Comparison of ENCODE assay signal across 29 cellular contexts in the genomic region with DNA sequence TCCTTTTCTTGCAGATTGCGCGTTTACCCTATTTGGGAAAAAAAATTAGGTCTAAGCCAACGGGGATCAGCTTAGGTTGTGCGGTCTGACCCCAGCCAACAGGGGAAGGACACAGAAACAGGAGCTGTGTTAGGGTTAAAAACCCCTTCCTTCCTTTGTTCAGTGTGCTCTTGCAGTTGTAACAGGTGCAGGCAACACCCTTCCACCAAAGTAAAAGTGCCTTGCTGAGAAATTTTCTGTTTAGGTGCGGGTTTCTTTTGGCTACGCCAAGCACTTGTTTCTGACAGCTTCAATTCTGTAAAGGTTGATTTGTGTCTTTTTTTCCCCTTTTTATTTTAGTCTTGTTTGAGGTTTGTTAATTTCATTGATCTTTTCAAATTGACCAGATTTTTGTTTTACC.
"Had no signal": no experiment of that assay in that cellular context is flagged by ENCODE, and none has a peak within 500 bp of the region (broad histone marks: within the 10 kb centered on the region; RNA-seq: fewer than 3 reads in every experiment).

No MANE protein-coding gene starts in this region.

- H3K4me1 Mint-ChIP-seq: neural crest cell had no signal

- ATAC-seq: activated CD4-positive, alpha-beta T cell treated with anti-CD3 and anti-CD28 coated beads for 36 hours; activated T-cell treated with anti-CD3 and anti-CD28 coated beads, Interleukin-2, amount 50 U/mL, for 72 hours; effector memory CD8-positive, alpha-beta T cell; esophagus mucosa; left colon; psoas muscle had no signal

- DNase-seq: activated CD4-positive, alpha-beta T cell treated with anti-CD3 and anti-CD28 coated beads for 36 hours; activated CD4-positive, CD25-positive, alpha-beta regulatory T cell; activated effector memory CD4-positive, alpha-beta T cell treated with Interleukin-2 at 50 U/mL for 16 hours; activated naive CD4-positive, alpha-beta T cell treated with Interleukin-2 at 50 U/mL for 16 hours; activated naive CD8-positive, alpha-beta T cell treated with anti-CD3 and anti-CD28 coated beads for 36 hours; activated T-cell treated with anti-CD3 and anti-CD28 coated beads for 4 hours; activated T-cell treated with anti-CD3 and anti-CD28 coated beads, Interleukin-2, amount 50 U/mL, for 72 hours; effector memory CD8-positive, alpha-beta T cell; foreskin fibroblast; head of caudate nucleus; hippocampal formation; immature natural killer cell; kidney; left colon; mammary epithelial cell; naive B cell; occipital lobe; psoas muscle; stimulated activated naive CD4-positive, alpha-beta T cell; tibial artery had no signal

- H3K27me3 ChIP-seq: ascending aorta, cardiac muscle cell, right atrium auricular region, suprapubic skin, tibial artery had no signal

- H3K4me1 ChIP-seq: ascending aorta, parathyroid adenoma, suprapubic skin had no signal

- H3K27me3 Mint-ChIP-seq: activated CD4-positive, alpha-beta T cell treated with anti-CD3 and anti-CD28 coated beads for 36 hours; activated naive CD8-positive, alpha-beta T cell treated with anti-CD3 and anti-CD28 coated beads for 36 hours; effector memory CD8-positive, alpha-beta T cell; naive B cell had no signal

- H3K4me3 Mint-ChIP-seq: activated CD4-positive, alpha-beta T cell treated with anti-CD3 and anti-CD28 coated beads for 36 hours; activated naive CD8-positive, alpha-beta T cell treated with anti-CD3 and anti-CD28 coated beads for 36 hours; activated T-cell treated with anti-CD3 and anti-CD28 coated beads, Interleukin-2, amount 50 U/mL, for 72 hours; brain; immature natural killer cell; neural crest cell had no signal

- H3K36me3 ChIP-seq: ascending aorta, cardiac muscle cell, right atrium auricular region, suprapubic skin, tibial artery had no signal

- H3K27ac ChIP-seq: ascending aorta, cardiac muscle cell, coronary artery, parathyroid adenoma, psoas muscle, right atrium auricular region, suprapubic skin, tibial artery had no signal

- H3K9ac ChIP-seq: parathyroid adenoma had no signal

- H3K4me3 ChIP-seq: ascending aorta, cardiac muscle cell, coronary artery, psoas muscle, right atrium auricular region, suprapubic skin, tibial artery had no signal

- H2AFZ ChIP-seq: parathyroid adenoma had no signal

- H3K27ac Mint-ChIP-seq: activated CD4-positive, alpha-beta T cell treated with anti-CD3 and anti-CD28 coated beads for 36 hours; activated T-cell treated with anti-CD3 and anti-CD28 coated beads, Interleukin-2, amount 50 U/mL, for 72 hours; brain had no signal
